In the genomic region with DNA sequence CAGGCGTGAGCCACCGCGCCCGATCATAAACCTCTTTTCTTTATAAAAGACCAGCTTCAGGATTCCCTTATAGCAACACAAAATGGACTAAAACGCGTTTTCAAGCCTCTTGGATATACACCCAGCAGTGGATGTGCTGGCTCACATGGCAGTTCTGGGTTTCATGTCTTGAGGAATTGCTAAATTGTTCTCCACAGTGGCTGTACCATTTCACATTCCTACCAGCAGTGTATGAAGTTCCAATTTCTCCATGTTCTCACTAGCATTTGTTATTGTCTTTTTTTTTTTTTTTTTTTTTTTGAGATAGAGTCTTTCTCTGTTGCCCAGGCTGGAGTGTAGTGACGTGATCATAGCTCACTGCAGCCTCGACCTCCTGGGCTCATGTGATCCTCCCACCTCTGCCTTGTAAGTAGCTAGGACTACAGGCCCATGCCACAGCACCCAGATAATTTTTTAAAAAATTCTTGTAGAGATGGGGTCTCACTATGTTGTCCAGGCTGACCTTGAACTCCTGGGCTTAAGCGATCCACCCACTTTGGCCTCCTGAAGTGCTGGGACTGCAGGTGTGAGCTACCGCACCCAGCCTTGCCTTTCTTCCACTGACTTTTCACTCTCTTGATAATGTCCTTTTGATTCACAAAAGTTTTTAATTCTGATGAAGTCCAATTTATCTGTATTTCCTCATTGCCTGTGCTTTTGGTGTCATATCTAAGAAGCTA, we compare ENCODE assay signal across 18 cellular contexts. TPM values are rescaled to one million over a fixed set of nuclear protein-coding genes. Genes with fewer than 3 reads are reported as not detected.
A peak's percentile ranks its signal among the peaks of the same experiment; 100 is the strongest.
DNase-seq lines count a peak whose midpoint lies in the region; ATAC-seq and TF ChIP-seq lines count a peak whose summit lies in the region.
"Had no signal": no experiment of that assay in that cellular context is flagged by ENCODE, and none has a peak within 500 bp of the region (broad histone marks: within the 10 kb centered on the region; RNA-seq: fewer than 3 reads in every experiment).

No MANE protein-coding gene starts in this region.

- no peak overlapping the region for H2AFZ ChIP-seq in PC-9

- TSS peak; percentile 14 for BruUV-seq in PC-9 (replicated peaks; lab: Mats Ljungman, UMichigan)

- no peak overlapping the region for H3K4me2 ChIP-seq in PC-9
- H3K4me2 ChIP-seq: A549 had no signal

- H3K4me1 ChIP-seq in PC-9 (replicated peaks; ENCODE audit: insufficient read depth) (no peaks in the 10 kb centered on the region), endodermal cell (ENCODE audit: control insufficient read depth, insufficient read depth, low read length) (no peaks in the 10 kb centered on the region)
- H3K4me1 ChIP-seq: A549 had no signal

- POLR2A ChIA-PET in AG04450 (lab: Yijun Ruan, JAX): interaction anchor here (0.7 kb wide), 1 partner anchor 138 kb away, joined by 8 read pairs; no protein-coding TSS in a partner anchor
- POLR2A ChIA-PET in PC-9 (lab: Charles Lee; ENCODE audit: unreplicated experiment): no interaction called here
- POLR2A ChIA-PET in CD4-positive, alpha-beta T cell (lab: Charles Lee): interaction anchor here (1.1 kb wide), 1 partner anchor 16 kb away, joined by 9 read pairs; no protein-coding TSS in a partner anchor

- H3K9me2 ChIP-seq in PC-9 (ENCODE audit: insufficient read depth): no peaks in the 10 kb centered on the region

- no peaks in the 10 kb centered on the region for H4K20me1 ChIP-seq in PC-9 (ENCODE audit: insufficient read depth)

- H3K36me3 ChIP-seq in PC-9 (ENCODE audit: low read depth) (no peaks in the 10 kb centered on the region), endodermal cell (ENCODE audit: control insufficient read depth, insufficient read depth, low read length) (no peaks in the 10 kb centered on the region)

- 94 to 100% methylated on average over 4 to 10 of the region's 10 CpGs for WGBS in endodermal cell (ENCODE audit: insufficient coverage in 1 of 2, insufficient read length in 1 of 2), 2 experiments

- H3K27ac Mint-ChIP-seq in endodermal cell: no peak overlapping the region
- H3K27ac Mint-ChIP-seq in activated T-helper 1 cell treated with anti-CD3 and anti-CD28 coated beads, Interleukin-12 subunit alpha, Interleukin-12 subunit beta, Interleukin-2, Interleukin-4 antibody, amounts not matched to agents 30 ng/mL and 10 ng/mL and 1 ng/mL, durations not matched to agents 14 hours and 24 hours and 36 hours: no peak overlapping the region
- H3K27ac Mint-ChIP-seq in CD4-positive, alpha-beta T cell: no peak overlapping the region

- H3F3A ChIP-seq in PC-9 (ENCODE audit: insufficient read depth, low read depth): no peaks in the 10 kb centered on the region

- peak; percentile 27; the same call in 1 of the 2 replicates for TF ChIP-seq CTCF in AG04450 (IDR thresholded peaks at IDR 0.05; ENCODE audit: low read depth, low read length)
- no peak for TF ChIP-seq CTCF in PC-9 (conservative IDR thresholded peaks at IDR 0.05)
- peak; percentile 19 for TF ChIP-seq CTCF in endodermal cell (conservative IDR thresholded peaks at IDR 0.05)
- no peak for TF ChIP-seq CTCF in CD4-positive, alpha-beta T cell (IDR thresholded peaks at IDR 0.05)

- intact Hi-C loops in PC-9 (cut with micrococcal nuclease; ENCODE audit: unreplicated experiment): no loop called here
- intact Hi-C loops in activated T-helper 1 cell treated with anti-CD3 and anti-CD28 coated beads, Interleukin-12 subunit alpha, Interleukin-12 subunit beta, Interleukin-2, Interleukin-4 antibody, amounts not matched to agents 30 ng/mL and 10 ng/mL and 1 ng/mL, durations not matched to agents 14 hours and 24 hours and 36 hours (cut with micrococcal nuclease): no loop called here
- intact Hi-C loops in CD4-positive, alpha-beta T cell (cut with DNase I, micrococcal nuclease): no loop called here

- H3K27me3 ChIP-seq in AG04450 (ENCODE audit: control insufficient read depth, insufficient read depth, low read length) (no peaks in the 10 kb centered on the region), PC-9 (ENCODE audit: insufficient read depth, low read depth) (no peaks in the 10 kb centered on the region), endodermal cell (ENCODE audit: control insufficient read depth, insufficient read depth, low read length, poor library complexity, severe bottlenecking) (no peaks in the 10 kb centered on the region)
- H3K27me3 ChIP-seq in CD4-positive, alpha-beta T cell (ENCODE audit: control insufficient read depth, insufficient read depth, low read length): no peaks in the 10 kb centered on the region

- no peak overlapping the region for H3K9ac ChIP-seq in endodermal cell (ENCODE audit: extremely low read depth, low read length, poor library complexity, severe bottlenecking)

- H3K4me1 Mint-ChIP-seq in endodermal cell: no peaks in the 10 kb centered on the region
- no peaks in the 10 kb centered on the region for H3K4me1 Mint-ChIP-seq in activated T-helper 1 cell treated with anti-CD3 and anti-CD28 coated beads, Interleukin-12 subunit alpha, Interleukin-12 subunit beta, Interleukin-2, Interleukin-4 antibody, amounts not matched to agents 30 ng/mL and 10 ng/mL and 1 ng/mL, durations not matched to agents 14 hours and 24 hours and 36 hours (ENCODE audit: low read depth)
- H3K4me1 Mint-ChIP-seq in CD4-positive, alpha-beta T cell (ENCODE audit: low read depth): no peaks in the 10 kb centered on the region

- H3K27me3 Mint-ChIP-seq in endodermal cell (ENCODE audit: insufficient read depth): no peaks in the 10 kb centered on the region
- H3K27me3 Mint-ChIP-seq in activated T-helper 1 cell treated with anti-CD3 and anti-CD28 coated beads, Interleukin-12 subunit alpha, Interleukin-12 subunit beta, Interleukin-2, Interleukin-4 antibody, amounts not matched to agents 30 ng/mL and 10 ng/mL and 1 ng/mL, durations not matched to agents 14 hours and 24 hours and 36 hours (ENCODE audit: insufficient read depth): no peaks in the 10 kb centered on the region
- no peaks in the 10 kb centered on the region for H3K27me3 Mint-ChIP-seq in CD4-positive, alpha-beta T cell
- H3K27me3 Mint-ChIP-seq: CD4-positive, CD25-positive, alpha-beta regulatory T cell had no signal

- H3K4me3 ChIP-seq in AG04450 (ENCODE audit: low read depth, low read length) (no peak overlapping the region), PC-9 (no peak overlapping the region), endodermal cell (ENCODE audit: low read length) (no peak overlapping the region)
- H3K4me3 ChIP-seq: A549 had no signal

- H3K79me2 ChIP-seq in PC-9 (ENCODE audit: low read depth): no peaks in the 10 kb centered on the region

- CTCF ChIA-PET in AG04450 (lab: Charles Lee): interaction anchor here (0.7 to 2.0 kb wide), 5 partner anchors 13 to 213 kb away, joined by 3 to 6 read pairs (median 3); a partner anchor contains a TSS
- CTCF ChIA-PET in PC-9 (lab: Charles Lee): interaction anchor here (0.6 kb wide), 1 partner anchor 832 kb away, joined by 10 read pairs; no protein-coding TSS in a partner anchor
- CTCF ChIA-PET in CD4-positive, alpha-beta T cell (lab: Charles Lee): interaction anchor here (0.6 kb wide), 1 partner anchor 20 kb away, joined by 4 read pairs; no protein-coding TSS in a partner anchor

- DNase-seq in AG04450 (ENCODE audit: low read depth, low spot score): no peak
- no peak for DNase-seq in PC-9
- no peak for DNase-seq in endodermal cell
- DNase-seq in iris pigment epithelial cell (ENCODE audit: low read depth): peak; percentile 30
- no peak for DNase-seq in activated T-helper 1 cell treated with anti-CD3 and anti-CD28 coated beads, Interleukin-12 subunit alpha, Interleukin-12 subunit beta, Interleukin-2, Interleukin-4 antibody, amounts not matched to agents 30 ng/mL and 10 ng/mL and 1 ng/mL, durations not matched to agents 14 hours and 24 hours and 36 hours (ENCODE audit: low spot score)
- DNase-seq in CD4-positive, alpha-beta T cell: no peak
- DNase-seq: Calu3; CD4-positive, CD25-positive, alpha-beta regulatory T cell; NCI-H1048; NCI-H226; NCI-H69; NK-92 treated with Interleukin-12 subunit alpha and Interleukin-12 subunit beta, amount 100 ng/mL, for 24 hours; OCI-M1 had no signal

- H3K27ac ChIP-seq in AG04450 (ENCODE audit: low read depth, low read length) (no peak overlapping the region), PC-9 (no peak overlapping the region), endodermal cell (ENCODE audit: low read depth, low read length) (no peak overlapping the region)
- no peak overlapping the region for H3K27ac ChIP-seq in CD4-positive, alpha-beta T cell (ENCODE audit: low read depth, low read length)
- H3K27ac ChIP-seq: A549, RWPE1 had no signal

- H3K9me3 Mint-ChIP-seq in endodermal cell: no peaks in the 10 kb centered on the region
- H3K9me3 Mint-ChIP-seq in activated T-helper 1 cell treated with anti-CD3 and anti-CD28 coated beads, Interleukin-12 subunit alpha, Interleukin-12 subunit beta, Interleukin-2, Interleukin-4 antibody, amounts not matched to agents 30 ng/mL and 10 ng/mL and 1 ng/mL, durations not matched to agents 14 hours and 24 hours and 36 hours: no peaks in the 10 kb centered on the region
- no peaks in the 10 kb centered on the region for H3K9me3 Mint-ChIP-seq in CD4-positive, alpha-beta T cell
- H3K9me3 Mint-ChIP-seq: CD4-positive, CD25-positive, alpha-beta regulatory T cell had no signal

- H3K9me3 ChIP-seq in AG04450 (ENCODE audit: control insufficient read depth, insufficient read depth, low read length): no peaks in the 10 kb centered on the region; the same call in 1 of the 2 replicates
- H3K9me3 ChIP-seq in PC-9 (ENCODE audit: insufficient read depth, low read depth): no peaks in the 10 kb centered on the region
- no peaks in the 10 kb centered on the region for H3K9me3 ChIP-seq in endodermal cell (ENCODE audit: control insufficient read depth, low read length)
- H3K9me3 ChIP-seq in CD4-positive, alpha-beta T cell (ENCODE audit: control insufficient read depth, low read length): no peaks in the 10 kb centered on the region
- H3K9me3 ChIP-seq: A549 had no signal

- peaks cover 20% of the 10 kb centered on the region for H3K36me3 Mint-ChIP-seq in endodermal cell (ENCODE audit: low read depth)
- peaks cover 15% of the 10 kb centered on the region for H3K36me3 Mint-ChIP-seq in activated T-helper 1 cell treated with anti-CD3 and anti-CD28 coated beads, Interleukin-12 subunit alpha, Interleukin-12 subunit beta, Interleukin-2, Interleukin-4 antibody, amounts not matched to agents 30 ng/mL and 10 ng/mL and 1 ng/mL, durations not matched to agents 14 hours and 24 hours and 36 hours (ENCODE audit: low read depth)
- H3K36me3 Mint-ChIP-seq in CD4-positive, alpha-beta T cell (ENCODE audit: low read depth): peaks cover 58% of the 10 kb centered on the region

- no peak overlapping the region for H3K4me3 Mint-ChIP-seq in endodermal cell
- H3K4me3 Mint-ChIP-seq in activated T-helper 1 cell treated with anti-CD3 and anti-CD28 coated beads, Interleukin-12 subunit alpha, Interleukin-12 subunit beta, Interleukin-2, Interleukin-4 antibody, amounts not matched to agents 30 ng/mL and 10 ng/mL and 1 ng/mL, durations not matched to agents 14 hours and 24 hours and 36 hours: no peak overlapping the region
- no peak overlapping the region for H3K4me3 Mint-ChIP-seq in CD4-positive, alpha-beta T cell
- H3K4me3 Mint-ChIP-seq: CD4-positive, CD25-positive, alpha-beta regulatory T cell had no signal

- no peak for ATAC-seq in CD4-positive, alpha-beta T cell (ENCODE audit: poor library complexity)
- ATAC-seq in GM18498 (IDR thresholded peaks at IDR 0.05; ENCODE audit: unreplicated experiment) (no peak), HG02938 (IDR thresholded peaks at IDR 0.05; ENCODE audit: unreplicated experiment) (no peak)

RNA-seq across cellular contexts. Expression of a gene that starts 17.4 kb away (rescaled TPM):
- polyA plus RNA-seq in AG04450 (2011; rRNA removed): 3.5 and 5.0 TPM in 2 replicates
- polyA minus RNA-seq in AG04450 (2011; rRNA and poly(A)+ RNA removed): 5.7 and 7.5 TPM in 2 replicates
- total RNA-seq in PC-9 (2021): 22.7 and 27.4 TPM in 2 replicates
- total RNA-seq in endodermal cell: 10 to 100 TPM; 27.2 to 32.0 TPM
- polyA plus RNA-seq in endodermal cell (2013, experiment 1 of 2): 18.7 TPM
- polyA plus RNA-seq in endodermal cell (2013, experiment 2 of 2): 19.2 TPM
- 49.1 and 53.6 TPM in 2 replicates for total RNA-seq in activated T-helper 1 cell treated with anti-CD3 and anti-CD28 coated beads, Interleukin-12 subunit alpha, Interleukin-12 subunit beta, Interleukin-2, Interleukin-4 antibody, amounts not matched to agents 30 ng/mL and 10 ng/mL and 1 ng/mL, durations not matched to agents 14 hours and 24 hours and 36 hours
- total RNA-seq in CD4-positive, alpha-beta T cell: 10 to 100 TPM; 85.9 to 90.4 TPM

RNA-seq across cellular contexts. Expression of a gene that starts 23.3 kb away (rescaled TPM):
- not detected in 2 replicates for polyA plus RNA-seq in AG04450 (2011; rRNA removed)
- polyA minus RNA-seq in AG04450 (2011; rRNA and poly(A)+ RNA removed): not detected in 2 replicates
- total RNA-seq in PC-9 (2021) (0.53 and 0.79 TPM in 2 replicates), endodermal cell (under 1 TPM; 0.86 to 0.95 TPM)
- polyA plus RNA-seq in endodermal cell (2013, experiment 1 of 2): not detected
- polyA plus RNA-seq in endodermal cell (2013, experiment 2 of 2): not detected
- total RNA-seq in activated T-helper 1 cell treated with anti-CD3 and anti-CD28 coated beads, Interleukin-12 subunit alpha, Interleukin-12 subunit beta, Interleukin-2, Interleukin-4 antibody, amounts not matched to agents 30 ng/mL and 10 ng/mL and 1 ng/mL, durations not matched to agents 14 hours and 24 hours and 36 hours: 0.57 and 0.73 TPM in 2 replicates
- not detected for total RNA-seq in CD4-positive, alpha-beta T cell
- total RNA-seq: CD4-positive, CD25-positive, alpha-beta regulatory T cell; HT1080 had no signal
- polyA plus RNA-seq: CD4-positive, CD25-positive, alpha-beta regulatory T cell had no signal

RNA-seq across cellular contexts. Expression of a gene that starts 46.9 kb away (rescaled TPM):
- polyA plus RNA-seq in AG04450 (2011; rRNA removed): 91.9 and 104 TPM in 2 replicates
- polyA minus RNA-seq in AG04450 (2011; rRNA and poly(A)+ RNA removed): 47.8 and 68.2 TPM in 2 replicates
- total RNA-seq in PC-9 (2021): 239 and 255 TPM in 2 replicates
- total RNA-seq in endodermal cell: 100 to 1,000 TPM; 130 to 152 TPM
- 158 TPM for polyA plus RNA-seq in endodermal cell (2013, experiment 1 of 2)
- polyA plus RNA-seq in endodermal cell (2013, experiment 2 of 2): 139 TPM
- total RNA-seq in activated T-helper 1 cell treated with anti-CD3 and anti-CD28 coated beads, Interleukin-12 subunit alpha, Interleukin-12 subunit beta, Interleukin-2, Interleukin-4 antibody, amounts not matched to agents 30 ng/mL and 10 ng/mL and 1 ng/mL, durations not matched to agents 14 hours and 24 hours and 36 hours: 67.1 and 68.3 TPM in 2 replicates
- 10 to 100 TPM; 68.0 to 76.5 TPM for total RNA-seq in CD4-positive, alpha-beta T cell

Comparison
In these comparisons a context has a peak if more than half of its experiments do, and no peak if none do; other contexts are left out.
1. CTCF ChIP-seq: peak in AG04450 (single experiment) and endodermal cell (single experiment); none in PC-9 (single experiment) and CD4-positive, alpha-beta T cell (single experiment).